ENCODE assay signal across 8 cellular contexts in the genomic region with DNA sequence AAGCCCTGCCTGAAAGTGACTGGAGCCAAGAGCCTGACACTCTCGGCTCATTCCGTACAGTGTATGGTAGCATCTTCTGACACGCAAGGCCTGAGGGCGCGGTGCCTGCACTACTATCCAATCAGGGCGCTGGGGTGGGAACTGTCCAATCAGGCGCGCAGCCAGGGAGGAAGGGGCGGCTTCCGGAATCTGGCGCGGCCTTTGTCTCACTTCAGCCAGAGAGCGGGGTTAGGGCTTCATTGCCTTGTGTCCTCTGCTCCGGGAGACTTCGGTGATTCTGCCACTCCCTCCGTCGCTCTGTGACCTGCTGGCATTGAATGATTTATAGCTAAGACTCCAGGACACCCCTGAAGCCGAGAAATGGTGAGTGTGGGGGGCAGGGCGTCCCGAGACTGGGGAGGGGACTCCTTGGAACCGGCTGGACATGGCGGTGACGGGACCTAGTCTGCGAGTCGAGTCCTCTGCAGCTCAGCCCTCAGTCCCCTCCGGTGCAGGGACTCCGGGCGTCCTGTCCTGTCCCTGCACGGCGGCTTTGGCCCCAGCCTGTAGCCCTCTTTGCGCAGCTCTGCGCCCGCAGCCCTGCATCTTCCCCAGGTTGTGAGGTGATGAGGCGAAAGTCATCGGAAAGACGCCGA.
DNase-seq lines count a peak whose midpoint lies in the region; ATAC-seq and TF ChIP-seq lines count a peak whose summit lies in the region.
"Not testable (repeated sequence)": the region's sequence is repeated elsewhere in the genome, so short reads cannot be mapped to it uniquely, and the experiment has no call there.

No MANE protein-coding gene starts in this region.

- H3K36me3 ChIP-seq in cardiac muscle cell; parathyroid adenoma (ENCODE audit: control insufficient read depth, insufficient read depth, low read length); tibial artery: not testable (repeated sequence)

- H3K27ac ChIP-seq in cardiac muscle cell (peak overlapping the region; percentile 87), tibial artery (peak overlapping the region; percentile 22 to 63)
- H3K27ac ChIP-seq in parathyroid adenoma, result not testable (repeated sequence)

- not testable (repeated sequence) for H3K27me3 ChIP-seq in cardiac muscle cell; parathyroid adenoma (ENCODE audit: control insufficient read depth, insufficient read depth, low read length); tibial artery

- intact Hi-C loops in tibial artery (cut with DNase I; ENCODE audit: low total_unique reads), result not testable (repeated sequence)

- peak overlapping the region; percentile 79 for H2AFZ ChIP-seq in parathyroid adenoma

- peak; percentile 100 for ATAC-seq in HG02642 (IDR thresholded peaks at IDR 0.05; ENCODE audit: poor library complexity, unreplicated experiment)

- not testable (repeated sequence) for H3K79me2 ChIP-seq in parathyroid adenoma

- TF ChIP-seq CTCF in GM12865 (IDR thresholded peaks at IDR 0.05; ENCODE audit: insufficient read depth, low read depth, low read length, missing control alignments); cardiac muscle cell (IDR thresholded peaks at IDR 0.05; ENCODE audit: low read depth, low read length); parathyroid adenoma (IDR thresholded peaks at IDR 0.05); tibial artery (IDR thresholded peaks at IDR 0.05): not testable (repeated sequence)

- H3K4me3 ChIP-seq in GM12865 (ENCODE audit: low read depth, low read length) (peak overlapping the region; percentile 61), cardiac muscle cell (peak overlapping the region; percentile 71), parathyroid adenoma (ENCODE audit: low read depth, low read length) (peak overlapping the region; percentile 47), tibial artery (peak overlapping the region; percentile 50 to 61)

- not testable (repeated sequence) for H3K4me1 ChIP-seq in cardiac muscle cell (ENCODE audit: low read depth); parathyroid adenoma
- H3K4me1 ChIP-seq in tibial artery, result peaks cover 0 to 11% (median 0%) of the 10 kb centered on the region in 4 donors

- DNase-seq in GM12865 (ENCODE audit: low read depth) (peak; percentile 96), NCI-H1105 (lab: John Stamatoyannopoulos, UW) (peak; percentile 92), SW 1271 (lab: John Stamatoyannopoulos, UW) (peak; percentile 4 to 54), cardiac muscle cell (ENCODE audit: low read depth in 1 of 2, low spot score in 1 of 2) (peak; percentile 84 to 95), tibial artery (peak; percentile 90 to 91)
- peak; percentile 70 for DNase-seq in activated naive CD8-positive, alpha-beta T cell treated with anti-CD3 and anti-CD28 coated beads, Interleukin-2, amount 50 U/mL, for 16 hours (ENCODE audit: low read depth, low spot score)

- H3K4me2 ChIP-seq in parathyroid adenoma (ENCODE audit: low read length), result peak overlapping the region; percentile 69

- H3K9me3 ChIP-seq in cardiac muscle cell (ENCODE audit: low read depth); parathyroid adenoma (ENCODE audit: control insufficient read depth, low read length); tibial artery: not testable (repeated sequence)

- not testable (repeated sequence) for H3K9ac ChIP-seq in parathyroid adenoma

Comparison
In these comparisons a context has a peak if more than half of its experiments do, and no peak if none do; other contexts are left out.
1. DNase-seq: peak in every context shown above with its lines; median percentile 96 in GM12865; 92 in NCI-H1105; 90 in tibial artery; 90 in cardiac muscle cell; 70 in activated naive CD8-positive, alpha-beta T cell treated with anti-CD3 and anti-CD28 coated beads, Interleukin-2, amount 50 U/mL, for 16 hours; 29 in SW 1271.